ENCODE assay signal across 11 cellular contexts in the genomic region with DNA sequence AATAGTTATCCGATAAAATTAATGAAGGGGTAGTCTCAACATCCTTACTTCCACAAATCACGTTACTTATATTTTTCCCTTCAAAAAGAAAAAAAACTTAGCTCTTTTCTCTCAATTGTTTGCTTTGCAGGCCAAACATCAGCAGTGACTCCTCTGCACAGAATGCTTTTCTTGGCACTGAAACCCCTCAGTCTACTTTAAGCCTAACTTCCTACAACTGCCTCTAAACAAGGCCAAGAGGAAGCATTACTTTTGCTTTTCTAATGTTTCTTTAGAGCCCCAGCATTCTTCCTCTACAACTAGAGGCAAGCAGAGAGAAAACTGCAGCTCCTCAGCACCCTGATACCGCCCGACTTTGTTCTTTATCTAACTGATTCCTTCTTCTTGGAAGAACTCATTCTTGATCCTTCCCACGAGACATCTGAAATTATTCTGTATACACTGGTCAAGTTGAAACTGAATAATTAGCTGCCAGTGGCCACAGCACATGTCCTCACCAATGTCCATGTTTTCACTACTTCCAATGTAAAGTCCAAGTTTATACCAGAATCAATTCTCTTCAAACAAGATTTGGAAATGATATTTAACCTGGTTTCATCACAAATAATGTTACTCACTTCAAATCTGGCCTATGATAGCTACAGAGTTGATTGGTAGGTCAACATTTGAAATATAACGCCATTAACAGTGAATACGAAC. TPM values are rescaled to one million over a fixed set of nuclear protein-coding genes. Genes with fewer than 3 reads are reported as not detected.
A peak's percentile ranks its signal among the peaks of the same experiment; 100 is the strongest.
DNase-seq lines count a peak whose midpoint lies in the region; ATAC-seq and TF ChIP-seq lines count a peak whose summit lies in the region.
"Had no signal": no experiment of that assay in that cellular context is flagged by ENCODE, and none has a peak within 500 bp of the region (broad histone marks: within the 10 kb centered on the region; RNA-seq: fewer than 3 reads in every experiment).

No MANE protein-coding gene starts in this region.

- intact Hi-C loops in right lobe of liver (cut with DNase I), result no loop called here
- intact Hi-C loops in vagina (cut with DNase I), result loop anchor here (10.0 kb wide), 1 partner anchor 57 kb away; the partner anchor contains the start of gene DTNB
- intact Hi-C loops in naive thymus-derived CD4-positive, alpha-beta T cell (cut with micrococcal nuclease), result no loop called here

- peak overlapping the region in 1 of 9 donors; percentile 19 for H3K27ac Mint-ChIP-seq in naive thymus-derived CD4-positive, alpha-beta T cell
- H3K27ac Mint-ChIP-seq: activated naive CD8-positive, alpha-beta T cell treated with anti-CD3 and anti-CD28 coated beads, Interleukin-2, amount 10 ng/mL, durations not matched to agents 7 days and 5 days had no signal

- CTCF ChIA-PET in naive thymus-derived CD4-positive, alpha-beta T cell (lab: Charles Lee), result interaction anchor here (0.7 to 2.0 kb wide), 3 partner anchors 11 to 184 kb away, joined by 3 to 8 read pairs (median 4); no protein-coding TSS in a partner anchor

- H3K4me1 ChIP-seq in right lobe of liver (peaks cover 0 to 17% (median 8%) of the 10 kb centered on the region in 4 donors), vagina (peaks cover 20% of the 10 kb centered on the region)
- no peaks in the 10 kb centered on the region for H3K4me1 ChIP-seq in naive thymus-derived CD4-positive, alpha-beta T cell (ENCODE audit: control insufficient read depth in 2 of 2, insufficient read depth in 2 of 2, low read length in 2 of 2)
- H3K4me1 ChIP-seq: lower lobe of right lung had no signal

- H3K9me3 Mint-ChIP-seq in naive thymus-derived CD4-positive, alpha-beta T cell, result no peaks in the 10 kb centered on the region
- H3K9me3 Mint-ChIP-seq: activated naive CD8-positive, alpha-beta T cell treated with anti-CD3 and anti-CD28 coated beads, Interleukin-2, amount 10 ng/mL, durations not matched to agents 7 days and 5 days had no signal

- peak; percentile 47 to 77 (median 64) for ATAC-seq in right lobe of liver
- no peak for ATAC-seq in naive thymus-derived CD4-positive, alpha-beta T cell
- ATAC-seq in HG03097 (IDR thresholded peaks at IDR 0.05; ENCODE audit: low FRiP score, unreplicated experiment), result no peak

- peaks cover 4 to 43% (median 11%) of the 10 kb centered on the region in 5 donors for H3K36me3 Mint-ChIP-seq in naive thymus-derived CD4-positive, alpha-beta T cell

- H3K36me3 ChIP-seq in right lobe of liver (no peaks in the 10 kb centered on the region), vagina (no peaks in the 10 kb centered on the region)
- H3K36me3 ChIP-seq in naive thymus-derived CD4-positive, alpha-beta T cell (ENCODE audit: control insufficient read depth in 2 of 3, insufficient read depth in 3 of 3, low read length in 3 of 3), result peaks cover 0 to 10% (median 0%) of the 10 kb centered on the region in 3 experiments

- no peak overlapping the region for H3K4me3 ChIP-seq in right lobe of liver
- H3K4me3 ChIP-seq in vagina, result no peak overlapping the region
- H3K4me3 ChIP-seq in naive thymus-derived CD4-positive, alpha-beta T cell (ENCODE audit: low read length), result no peak overlapping the region
- H3K4me3 ChIP-seq: lower lobe of right lung had no signal

- TF ChIP-seq CTCF in right lobe of liver (IDR thresholded peaks at IDR 0.05) (no peak), vagina (IDR thresholded peaks at IDR 0.05) (no peak)

- H3K27ac ChIP-seq in right lobe of liver (peak overlapping the region in 2 of 3 donors; percentile 7 to 49), vagina (peak overlapping the region; percentile 66)
- no peak overlapping the region for H3K27ac ChIP-seq in naive thymus-derived CD4-positive, alpha-beta T cell (ENCODE audit: low read depth, low read length)
- H3K27ac ChIP-seq: lower lobe of right lung had no signal

- peak; percentile 29 for DNase-seq in NCI-H146 (lab: John Stamatoyannopoulos, UW)
- no peak for DNase-seq in NCI-H146 treated with DMSO at 0.1 percent for 48 hours (lab: John Stamatoyannopoulos, UW; ENCODE audit: unreplicated experiment)
- DNase-seq in dedifferentiated amniotic fluid mesenchymal stem cell (ENCODE audit: extremely low spot score), result peak; percentile 89
- DNase-seq in right lobe of liver, result no peak
- no peak for DNase-seq in vagina (ENCODE audit: extremely low spot score in 2 of 2)
- DNase-seq in naive thymus-derived CD4-positive, alpha-beta T cell, result no peak
- DNase-seq in HK-2 (ENCODE audit: unreplicated experiment), result no peak
- DNase-seq: 8988T; activated naive CD8-positive, alpha-beta T cell treated with anti-CD3 and anti-CD28 coated beads, Interleukin-2, amount 10 ng/mL, durations not matched to agents 7 days and 5 days; lower lobe of right lung had no signal

- no peaks in the 10 kb centered on the region for H3K9me3 ChIP-seq in right lobe of liver
- H3K9me3 ChIP-seq in vagina, result no peaks in the 10 kb centered on the region
- H3K9me3 ChIP-seq in naive thymus-derived CD4-positive, alpha-beta T cell (ENCODE audit: control insufficient read depth in 2 of 3, low read length in 3 of 3), result no peaks in the 10 kb centered on the region
- H3K9me3 ChIP-seq: lower lobe of right lung had no signal

- TF ChIP-seq POLR2A in right lobe of liver (IDR thresholded peaks at IDR 0.05) (no peak), vagina (IDR thresholded peaks at IDR 0.05) (no peak)

- WGBS in right lobe of liver (ENCODE audit: insufficient coverage, low coverage, low lambda C conversion rate, missing lambda C conversion rate), result 50% methylated on average over 7 of the region's 7 CpGs

- no peaks in the 10 kb centered on the region for H3K27me3 Mint-ChIP-seq in naive thymus-derived CD4-positive, alpha-beta T cell
- H3K27me3 Mint-ChIP-seq: activated naive CD8-positive, alpha-beta T cell treated with anti-CD3 and anti-CD28 coated beads, Interleukin-2, amount 10 ng/mL, durations not matched to agents 7 days and 5 days had no signal

- POLR2A ChIA-PET in naive thymus-derived CD4-positive, alpha-beta T cell (lab: Charles Lee), result no interaction called here

- H3K27me3 ChIP-seq in right lobe of liver (no peaks in the 10 kb centered on the region), vagina (no peaks in the 10 kb centered on the region)
- H3K27me3 ChIP-seq in naive thymus-derived CD4-positive, alpha-beta T cell (ENCODE audit: control insufficient read depth in 2 of 2, insufficient read depth in 2 of 2, low read length in 2 of 2), result no peaks in the 10 kb centered on the region

- H3K4me1 Mint-ChIP-seq in naive thymus-derived CD4-positive, alpha-beta T cell, result peaks cover 0 to 7% (median 0%) of the 10 kb centered on the region in 7 donors

- H3K4me3 Mint-ChIP-seq in naive thymus-derived CD4-positive, alpha-beta T cell, result no peak overlapping the region
- H3K4me3 Mint-ChIP-seq: activated naive CD8-positive, alpha-beta T cell treated with anti-CD3 and anti-CD28 coated beads, Interleukin-2, amount 10 ng/mL, durations not matched to agents 7 days and 5 days had no signal

RNA-seq across cellular contexts. Expression of gene DTNB, which starts 55.3 kb away (rescaled TPM):
- 10 to 100 TPM in 1 of 6 experiments, 1 to 10 TPM in 5; 7.0 to 10.3 (median 8.8) TPM for total RNA-seq in right lobe of liver
- 17.9 TPM for total RNA-seq in vagina
- total RNA-seq in naive thymus-derived CD4-positive, alpha-beta T cell, result 10 to 100 TPM; 32.8 to 56.2 (median 33.8) TPM
- polyA plus RNA-seq in naive thymus-derived CD4-positive, alpha-beta T cell, result 10 to 100 TPM; 17.0 to 24.4 TPM

Comparison
In these comparisons a context has a peak if more than half of its experiments do, and no peak if none do; other contexts are left out.
1. DNase-seq: peak in NCI-H146 (single experiment) and dedifferentiated amniotic fluid mesenchymal stem cell (single experiment); none in NCI-H146 treated with DMSO at 0.1 percent for 48 hours (single experiment), right lobe of liver (0 of 3), vagina (0 of 2), naive thymus-derived CD4-positive, alpha-beta T cell (0 of 9) and HK-2 (single experiment).
2. ATAC-seq: peak in right lobe of liver (4 of 4); none in naive thymus-derived CD4-positive, alpha-beta T cell (single experiment) and HG03097 (single experiment).